1 cellular context compared by ENCODE assay signal in genomic region chr9:100351508-100351907, GRCh38.
TF ChIP-seq lines count a peak whose summit lies in the region.

No MANE protein-coding gene starts in this region.

TF ChIP-seq in HCT116, 20 proteins besides CTCF, POLR2A, EP300 and RAD21 (continued from another document):
- no peak for TF ChIP-seq REST (IDR thresholded peaks at IDR 0.05; ENCODE audit: low read depth)
- no peak for TF ChIP-seq YY1 (IDR thresholded peaks at IDR 0.05; ENCODE audit: extremely low read depth, insufficient replicate concordance, low read depth, low read length)
- no peak for TF ChIP-seq FOSL1 (IDR thresholded peaks at IDR 0.05; ENCODE audit: low read depth)
